Comparison of ENCODE assay signal across 31 cellular contexts in genomic region chr6:118620202-118620601, GRCh38.
"Had no signal": no experiment of that assay in that cellular context is flagged by ENCODE, and none has a peak within 500 bp of the region (broad histone marks: within the 10 kb centered on the region; RNA-seq: fewer than 3 reads in every experiment).

No MANE protein-coding gene starts in this region.

- ATAC-seq: activated CD4-positive, CD25-positive, alpha-beta regulatory T cell treated with anti-CD3 and anti-CD28 coated beads, Interleukin-2, amount 50 U/mL, for 24 hours; activated CD8-positive, alpha-beta T cell treated with anti-CD3 and anti-CD28 coated beads for 36 hours; activated T-cell treated with anti-CD3 and anti-CD28 coated beads, Interleukin-2, amount 50 U/mL, for 4 hours; activated T-helper 17 cell treated with anti-CD3 and anti-CD28 coated beads, Interleukin-2, amount 50 U/mL, for 72 hours; esophagus mucosa; T-cell had no signal

- H3K27me3 Mint-ChIP-seq: activated B cell treated with CpG ODN at 0.5 μM for 24 hours; activated CD8-positive, alpha-beta T cell treated with anti-CD3 and anti-CD28 coated beads for 36 hours; activated naive CD8-positive, alpha-beta T cell treated with anti-CD3 and anti-CD28 coated beads, Interleukin-2, amount 10 ng/mL, durations not matched to agents 7 days and 5 days; activated T-helper 17 cell treated with anti-CD3 and anti-CD28 coated beads, Interleukin-2, amount 50 U/mL, for 72 hours; brain; T-cell had no signal

- H3K9me3 ChIP-seq: ascending aorta, colonic mucosa had no signal

- H3K27ac ChIP-seq: ascending aorta, breast epithelium, cardiac muscle cell, colonic mucosa, WERI-Rb-1 had no signal

- H3K27me3 ChIP-seq: ascending aorta, breast epithelium, cardiac muscle cell, colonic mucosa had no signal

- H3K9me3 Mint-ChIP-seq: activated B cell treated with CpG ODN at 0.5 μM for 24 hours; activated CD8-positive, alpha-beta T cell treated with anti-CD3 and anti-CD28 coated beads for 36 hours; activated naive CD8-positive, alpha-beta T cell treated with anti-CD3 and anti-CD28 coated beads, Interleukin-2, amount 10 ng/mL, durations not matched to agents 7 days and 5 days; activated T-cell treated with anti-CD3 and anti-CD28 coated beads, Interleukin-2, amount 50 U/mL, for 4 hours; activated T-helper 17 cell treated with anti-CD3 and anti-CD28 coated beads, Interleukin-2, amount 50 U/mL, for 72 hours; T-cell; T-helper 1 cell treated with Interleukin-12 subunit alpha and Interleukin-12 subunit beta and Interleukin-4 antibody, amounts not matched to agents 30 μg/mL and 1 μg/mL, for 36 hours; T-helper 2 cell treated with Interferon-gamma antibody and Interleukin-4, amounts not matched to agents 5 μg/mL and 100 μg/mL, for 36 hours had no signal

- H3K4me3 Mint-ChIP-seq: activated B cell treated with CpG ODN at 0.5 μM for 24 hours; activated CD8-positive, alpha-beta T cell treated with anti-CD3 and anti-CD28 coated beads for 36 hours; activated naive CD8-positive, alpha-beta T cell treated with anti-CD3 and anti-CD28 coated beads, Interleukin-2, amount 10 ng/mL, durations not matched to agents 7 days and 5 days; activated T-cell treated with anti-CD3 and anti-CD28 coated beads, Interleukin-2, amount 50 U/mL, for 4 hours; activated T-helper 17 cell treated with anti-CD3 and anti-CD28 coated beads, Interleukin-2, amount 50 U/mL, for 72 hours; brain; endodermal cell; T-helper 1 cell treated with Interleukin-12 subunit alpha and Interleukin-12 subunit beta and Interleukin-4 antibody, amounts not matched to agents 30 μg/mL and 1 μg/mL, for 36 hours; T-helper 2 cell treated with Interferon-gamma antibody and Interleukin-4, amounts not matched to agents 5 μg/mL and 100 μg/mL, for 36 hours had no signal

- DNase-seq: activated B cell treated with CpG ODN at 0.5 μM for 24 hours; activated CD4-positive, alpha-beta T cell treated with anti-CD3 and anti-CD28 coated beads for 48 hours; activated CD4-positive, alpha-beta T cell treated with anti-CD3 and anti-CD28 coated beads, Interleukin-2, amount 50 U/mL, for 1 hour; activated CD4-positive, alpha-beta T cell treated with anti-CD3 and anti-CD28 coated beads, Interleukin-2, amount 50 U/mL, for 48 hours; activated CD8-positive, alpha-beta memory T cell treated with anti-CD3 and anti-CD28 coated beads for 24 hours; activated CD8-positive, alpha-beta T cell treated with anti-CD3 and anti-CD28 coated beads for 36 hours; activated effector memory CD4-positive, alpha-beta T cell treated with Interleukin-2 at 50 U/mL for 16 hours; activated gamma-delta T cell treated with Interleukin-2 at 50 U/mL for 16 hours; activated naive CD4-positive, alpha-beta T cell treated with anti-CD3 and anti-CD28 coated beads, Interleukin-2, amount 50 U/mL, for 16 hours; activated naive CD4-positive, alpha-beta T cell treated with Interleukin-2 at 50 U/mL for 16 hours; activated naive CD8-positive, alpha-beta T cell treated with anti-CD3 and anti-CD28 coated beads, Interleukin-2, amount 10 ng/mL, durations not matched to agents 7 days and 5 days; activated T-cell treated with anti-CD3 and anti-CD28 coated beads, Interleukin-2, amount 50 U/mL, for 4 hours; central memory CD4-positive, alpha-beta T cell; cerebellar nuclear complex; colonic mucosa; effector CD8-positive, alpha-beta T cell; endodermal cell; foreskin fibroblast; head of caudate nucleus; T-cell; T1000 had no signal

- H3K27ac Mint-ChIP-seq: activated B cell treated with CpG ODN at 0.5 μM for 24 hours; activated CD8-positive, alpha-beta T cell treated with anti-CD3 and anti-CD28 coated beads for 36 hours; activated naive CD8-positive, alpha-beta T cell treated with anti-CD3 and anti-CD28 coated beads, Interleukin-2, amount 10 ng/mL, durations not matched to agents 7 days and 5 days; activated T-helper 17 cell treated with anti-CD3 and anti-CD28 coated beads, Interleukin-2, amount 50 U/mL, for 72 hours; brain; endodermal cell; T-cell; T-helper 1 cell treated with Interleukin-12 subunit alpha and Interleukin-12 subunit beta and Interleukin-4 antibody, amounts not matched to agents 30 μg/mL and 1 μg/mL, for 36 hours; T-helper 2 cell treated with Interferon-gamma antibody and Interleukin-4, amounts not matched to agents 5 μg/mL and 100 μg/mL, for 36 hours had no signal

- H3K4me3 ChIP-seq: ascending aorta, breast epithelium, cardiac muscle cell, colonic mucosa had no signal

- H3K4me1 ChIP-seq: breast epithelium, colonic mucosa had no signal

- H3K4me1 Mint-ChIP-seq: brain had no signal

- H3K36me3 ChIP-seq: ascending aorta, breast epithelium, cardiac muscle cell, colonic mucosa, WERI-Rb-1 had no signal
